24 cellular contexts compared by ENCODE assay signal in the genomic region with DNA sequence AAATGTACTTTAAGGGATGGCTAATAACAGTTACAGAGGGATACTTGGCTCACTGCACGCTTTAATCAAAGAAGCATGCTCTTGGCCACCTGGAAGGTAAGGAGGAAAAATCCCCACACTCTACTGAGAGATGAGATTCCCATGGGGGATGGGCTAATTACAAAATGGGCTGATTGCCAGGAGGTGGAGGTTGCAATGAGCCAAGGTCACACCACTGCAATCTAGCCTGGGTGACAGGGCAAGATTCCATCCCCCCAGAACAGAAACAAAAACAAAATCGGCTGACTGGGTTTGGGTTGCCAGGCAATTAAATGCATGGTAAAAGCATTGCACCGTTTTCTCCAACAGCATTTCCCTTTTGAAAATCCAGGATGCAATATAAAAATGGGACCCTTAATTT.
"Had no signal": no experiment of that assay in that cellular context is flagged by ENCODE, and none has a peak within 500 bp of the region (broad histone marks: within the 10 kb centered on the region; RNA-seq: fewer than 3 reads in every experiment).

No MANE protein-coding gene starts in this region.

- DNase-seq: activated B cell treated with CpG ODN at 0.5 μM for 24 hours; activated CD4-positive, alpha-beta memory T cell treated with anti-CD3 and anti-CD28 coated beads, Interleukin-2, amount 10 ng/mL, durations not matched to agents 7 days and 5 days; activated CD4-positive, alpha-beta T cell treated with anti-CD3 and anti-CD28 coated beads for 48 hours; activated CD8-positive, alpha-beta memory T cell treated with anti-CD3 and anti-CD28 coated beads, Interleukin-2, amount 10 ng/mL, durations not matched to agents 7 days and 5 days; amygdala; dermis blood vessel endothelial cell; effector memory CD4-positive, alpha-beta T cell; foreskin fibroblast; hypothalamus; islet precursor cell; left lung; mucosa of descending colon; naive B cell; ovary; psoas muscle; stimulated activated CD4-positive, alpha-beta T cell treated with anti-CD3 and anti-CD28 coated beads, Interleukin-4, amount 100 ng/mL, for 4 hours; upper lobe of right lung had no signal

- H3K27me3 ChIP-seq: cardiac muscle cell, left lung, ovary, upper lobe of right lung had no signal

- H3K27ac Mint-ChIP-seq: activated B cell treated with CpG ODN at 0.5 μM for 24 hours; activated CD4-positive, alpha-beta memory T cell treated with anti-CD3 and anti-CD28 coated beads, Interleukin-2, amount 10 ng/mL, durations not matched to agents 7 days and 5 days; activated CD8-positive, alpha-beta memory T cell treated with anti-CD3 and anti-CD28 coated beads, Interleukin-2, amount 10 ng/mL, durations not matched to agents 7 days and 5 days; activated naive CD8-positive, alpha-beta T cell; memory B cell; naive B cell; stimulated activated memory B cell treated with anti-CD40 and anti-IgM and Interleukin-4, amounts not matched to agents 10 μg/mL and 1 μg/mL and 100 μg/mL, for 72 hours had no signal

- H3K9me3 ChIP-seq: ovary, psoas muscle, thoracic aorta, upper lobe of right lung had no signal

- H3K27me3 Mint-ChIP-seq: activated B cell treated with CpG ODN at 0.5 μM for 24 hours; activated CD4-positive, alpha-beta memory T cell treated with anti-CD3 and anti-CD28 coated beads, Interleukin-2, amount 10 ng/mL, durations not matched to agents 7 days and 5 days; activated CD8-positive, alpha-beta memory T cell treated with anti-CD3 and anti-CD28 coated beads, Interleukin-2, amount 10 ng/mL, durations not matched to agents 7 days and 5 days; activated naive CD8-positive, alpha-beta T cell; memory B cell; naive B cell; stimulated activated memory B cell treated with anti-CD40 and anti-IgM and Interleukin-4, amounts not matched to agents 10 μg/mL and 1 μg/mL and 100 μg/mL, for 72 hours had no signal

- H3K4me3 ChIP-seq: cardiac muscle cell, left lung, mucosa of descending colon, ovary, psoas muscle, thoracic aorta, upper lobe of right lung had no signal

- H3K4me3 Mint-ChIP-seq: activated B cell treated with CpG ODN at 0.5 μM for 24 hours; activated CD4-positive, alpha-beta memory T cell treated with anti-CD3 and anti-CD28 coated beads, Interleukin-2, amount 10 ng/mL, durations not matched to agents 7 days and 5 days; activated CD8-positive, alpha-beta memory T cell treated with anti-CD3 and anti-CD28 coated beads, Interleukin-2, amount 10 ng/mL, durations not matched to agents 7 days and 5 days; activated naive CD8-positive, alpha-beta T cell; memory B cell; stimulated activated memory B cell treated with anti-CD40 and anti-IgM and Interleukin-4, amounts not matched to agents 10 μg/mL and 1 μg/mL and 100 μg/mL, for 72 hours had no signal

- ATAC-seq: activated CD8-positive, alpha-beta memory T cell treated with anti-CD3 and anti-CD28 coated beads, Interleukin-2, amount 10 ng/mL, durations not matched to agents 7 days and 5 days; left lung; mucosa of descending colon; sciatic nerve; stimulated activated memory B cell treated with anti-CD40 and anti-IgM and Interleukin-4, amounts not matched to agents 10 μg/mL and 1 μg/mL and 100 μg/mL, for 72 hours; upper lobe of right lung had no signal

- H3K27ac ChIP-seq: cardiac muscle cell, epithelial cell of prostate, left lung, ovary, psoas muscle, thoracic aorta, upper lobe of right lung had no signal

- H3K36me3 ChIP-seq: ovary, thoracic aorta, upper lobe of right lung had no signal
